Comparison of ENCODE assay signal across 10 cellular contexts in the genomic region with DNA sequence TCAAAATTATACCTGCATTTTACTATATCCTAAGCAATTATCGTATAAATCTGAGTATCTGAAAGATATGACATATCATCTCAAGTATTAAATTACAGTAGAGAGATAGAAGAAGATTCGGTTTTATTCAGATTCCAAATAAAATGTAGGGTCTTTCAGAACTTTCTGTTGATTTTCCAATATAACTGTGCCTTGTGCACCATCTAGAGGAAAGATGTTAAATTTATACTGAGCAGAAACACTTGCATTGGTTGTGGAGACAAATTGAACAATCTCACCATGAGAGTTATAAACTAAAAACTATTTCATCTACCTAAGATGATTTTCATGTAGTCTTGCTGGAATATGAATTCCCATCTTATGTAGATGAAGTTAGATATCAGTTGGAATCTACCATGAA. TPM values are rescaled to one million over a fixed set of nuclear protein-coding genes. Genes with fewer than 3 reads are reported as not detected.
A peak's percentile ranks its signal among the peaks of the same experiment; 100 is the strongest.
DNase-seq lines count a peak whose midpoint lies in the region; TF ChIP-seq lines count a peak whose summit lies in the region.
"Had no signal": no experiment of that assay in that cellular context is flagged by ENCODE, and none has a peak within 500 bp of the region (broad histone marks: within the 10 kb centered on the region; RNA-seq: fewer than 3 reads in every experiment).

No MANE protein-coding gene starts in this region.

- TF ChIP-seq CTCF in OCI-LY3 (IDR thresholded peaks at IDR 0.05; ENCODE audit: low read depth, low read length) (peak; percentile 39), epithelial cell of proximal tubule (conservative IDR thresholded peaks at IDR 0.05; ENCODE audit: low read depth, low read length) (peak; percentile 44), retinal pigment epithelial cell (conservative IDR thresholded peaks at IDR 0.05; ENCODE audit: low read depth, low read length) (peak; percentile 33)

- peaks cover 17% of the 10 kb centered on the region for H3K4me1 ChIP-seq in OCI-LY3 (ENCODE audit: low read length)
- H3K4me1 ChIP-seq: tibial nerve had no signal

- no peak overlapping the region for H3K9ac ChIP-seq in OCI-LY3 (ENCODE audit: low read length)

- H3K9me3 ChIP-seq in OCI-LY3 (ENCODE audit: insufficient read depth, low read length): no peaks in the 10 kb centered on the region
- H3K9me3 ChIP-seq: tibial nerve had no signal

- no peak overlapping the region for H3K27ac ChIP-seq in OCI-LY3 (ENCODE audit: low read length)
- H3K27ac ChIP-seq: tibial nerve had no signal

- H3K4me3 ChIP-seq in OCI-LY3 (ENCODE audit: low read length): no peak overlapping the region
- H3K4me3 ChIP-seq in epithelial cell of proximal tubule (ENCODE audit: low read depth, low read length): no peak overlapping the region
- no peak overlapping the region for H3K4me3 ChIP-seq in retinal pigment epithelial cell (ENCODE audit: low read length)
- H3K4me3 ChIP-seq: tibial nerve had no signal

- no peaks in the 10 kb centered on the region for H4K20me1 ChIP-seq in OCI-LY3 (ENCODE audit: insufficient read depth, low read length)

- H3K27me3 ChIP-seq in OCI-LY3 (ENCODE audit: low read depth, low read length): no peaks in the 10 kb centered on the region
- H3K27me3 ChIP-seq: tibial nerve had no signal

- no peaks in the 10 kb centered on the region for H3K79me2 ChIP-seq in OCI-LY3 (ENCODE audit: low read length)

- intact Hi-C loops in posterior cingulate gyrus (cut with DNase I): loop anchor here (10.0 kb wide), 1 partner anchor 938 kb away; a partner anchor contains a TSS

- no peak overlapping the region for H2AFZ ChIP-seq in OCI-LY3 (ENCODE audit: low read depth, low read length)

- H3K36me3 ChIP-seq in OCI-LY3 (replicated peaks; ENCODE audit: low read depth, low read length): no peaks in the 10 kb centered on the region
- H3K36me3 ChIP-seq: tibial nerve had no signal

- no peak overlapping the region for H3K4me2 ChIP-seq in OCI-LY3 (ENCODE audit: low read length)

- peak; percentile 4 for DNase-seq in NCI-H2171 treated with DMSO at 0.1 percent for 48 hours (lab: John Stamatoyannopoulos, UW)
- no peak for DNase-seq in NCI-H2171 (lab: John Stamatoyannopoulos, UW)
- no peak for DNase-seq in epithelial cell of proximal tubule (ENCODE audit: low read depth)
- DNase-seq in retinal pigment epithelial cell (ENCODE audit: low read depth): no peak
- no peak for DNase-seq in ureter (ENCODE audit: low spot score)
- no peak for DNase-seq in OCI-M2 (lab: John Stamatoyannopoulos, UW; ENCODE audit: unreplicated experiment)
- DNase-seq in posterior cingulate gyrus: no peak
- DNase-seq: NCI-H526 treated with DMSO at 0.1 percent for 48 hours had no signal

RNA-seq across cellular contexts. Expression of a gene that starts 26.8 kb away (rescaled TPM):
- total RNA-seq in epithelial cell of proximal tubule (17.1 and 20.5 TPM in 2 replicates), ureter (10.3 TPM)
